25 cellular contexts compared by ENCODE assay signal in the genomic region with DNA sequence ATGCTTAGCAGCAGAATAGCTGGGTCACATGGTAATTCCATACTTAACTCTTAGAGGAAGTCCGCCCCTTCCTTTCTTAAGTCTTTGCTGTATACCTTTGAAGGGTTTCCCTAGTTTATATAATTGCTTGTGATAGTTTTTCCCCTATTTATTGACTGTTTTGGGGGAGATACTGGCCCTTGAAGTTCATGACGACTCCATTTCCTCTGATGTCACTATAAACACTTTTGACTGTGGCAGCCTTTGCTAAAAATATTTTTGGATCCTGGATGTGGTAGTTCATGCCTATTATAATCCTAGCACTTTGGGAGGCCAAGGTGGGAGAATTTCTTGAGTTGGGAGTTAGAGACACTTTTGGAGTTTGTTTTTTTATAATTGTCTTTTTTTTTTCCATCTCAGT. TPM values are rescaled to one million over a fixed set of nuclear protein-coding genes. Genes with fewer than 3 reads are reported as not detected.
A peak's percentile ranks its signal among the peaks of the same experiment; 100 is the strongest.
DNase-seq lines count a peak whose midpoint lies in the region; ATAC-seq and TF ChIP-seq lines count a peak whose summit lies in the region.
"Had no signal": no experiment of that assay in that cellular context is flagged by ENCODE, and none has a peak within 500 bp of the region (broad histone marks: within the 10 kb centered on the region; RNA-seq: fewer than 3 reads in every experiment).

No MANE protein-coding gene starts in this region.

- no peaks in the 10 kb centered on the region for H3K27me3 ChIP-seq in CD8-positive, alpha-beta memory T cell (ENCODE audit: insufficient read depth, low read length, poor library complexity, severe bottlenecking)
- H3K27me3 ChIP-seq in ascending aorta = no peaks in the 10 kb centered on the region
- no peaks in the 10 kb centered on the region for H3K27me3 ChIP-seq in naive thymus-derived CD4-positive, alpha-beta T cell (ENCODE audit: control insufficient read depth in 2 of 2, insufficient read depth in 2 of 2, low read length in 2 of 2)
- H3K27me3 ChIP-seq: dorsolateral prefrontal cortex, thyroid gland had no signal

- CTCF ChIA-PET in CD8-positive, alpha-beta memory T cell (lab: Charles Lee) = no interaction called here
- CTCF ChIA-PET in naive thymus-derived CD4-positive, alpha-beta T cell (lab: Charles Lee) = no interaction called here

- H3K9me3 Mint-ChIP-seq in T-helper 2 cell treated with Interferon-gamma antibody and Interleukin-4, amounts not matched to agents 5 μg/mL and 100 μg/mL, for 36 hours = no peaks in the 10 kb centered on the region
- H3K9me3 Mint-ChIP-seq in CD8-positive, alpha-beta memory T cell = no peaks in the 10 kb centered on the region
- no peaks in the 10 kb centered on the region for H3K9me3 Mint-ChIP-seq in naive thymus-derived CD4-positive, alpha-beta T cell

- ATAC-seq in naive thymus-derived CD4-positive, alpha-beta T cell = no peak

- no peak overlapping the region for H3K4me3 Mint-ChIP-seq in T-helper 2 cell treated with Interferon-gamma antibody and Interleukin-4, amounts not matched to agents 5 μg/mL and 100 μg/mL, for 36 hours
- H3K4me3 Mint-ChIP-seq in CD8-positive, alpha-beta memory T cell = no peak overlapping the region
- peak overlapping the region in 2 of 10 donors; percentile 15 to 31 for H3K4me3 Mint-ChIP-seq in naive thymus-derived CD4-positive, alpha-beta T cell

- peaks cover 16% of the 10 kb centered on the region for H3K36me3 Mint-ChIP-seq in T-helper 2 cell treated with Interferon-gamma antibody and Interleukin-4, amounts not matched to agents 5 μg/mL and 100 μg/mL, for 36 hours (ENCODE audit: low read depth)
- H3K36me3 Mint-ChIP-seq in CD8-positive, alpha-beta memory T cell = peaks cover 0 to 50% (median 9%) of the 10 kb centered on the region in 3 donors
- H3K36me3 Mint-ChIP-seq in naive thymus-derived CD4-positive, alpha-beta T cell = peaks cover 0 to 17% (median 8%) of the 10 kb centered on the region in 5 donors

- peak overlapping the region; percentile 46 for H3K27ac Mint-ChIP-seq in T-helper 2 cell treated with Interferon-gamma antibody and Interleukin-4, amounts not matched to agents 5 μg/mL and 100 μg/mL, for 36 hours
- peak overlapping the region in 7 of 8 donors; percentile 29 to 72 (median 44) for H3K27ac Mint-ChIP-seq in CD8-positive, alpha-beta memory T cell
- peak overlapping the region in 7 of 9 donors; percentile 16 to 79 (median 69) for H3K27ac Mint-ChIP-seq in naive thymus-derived CD4-positive, alpha-beta T cell

- H3K36me3 ChIP-seq in CD8-positive, alpha-beta memory T cell (ENCODE audit: insufficient read depth, low read length) = no peaks in the 10 kb centered on the region
- H3K36me3 ChIP-seq in ascending aorta = peaks cover 7 to 9% of the 10 kb centered on the region in 2 donors
- H3K36me3 ChIP-seq in naive thymus-derived CD4-positive, alpha-beta T cell (ENCODE audit: control insufficient read depth in 2 of 3, insufficient read depth in 3 of 3, low read length in 3 of 3) = peaks cover 0 to 3% (median 0%) of the 10 kb centered on the region in 3 experiments
- H3K36me3 ChIP-seq: thyroid gland, WERI-Rb-1 had no signal

- TF ChIP-seq CTCF in ascending aorta (IDR thresholded peaks at IDR 0.05) = no peak

- H3K4me1 Mint-ChIP-seq in T-helper 2 cell treated with Interferon-gamma antibody and Interleukin-4, amounts not matched to agents 5 μg/mL and 100 μg/mL, for 36 hours (ENCODE audit: low read depth) = peaks cover 7% of the 10 kb centered on the region
- H3K4me1 Mint-ChIP-seq in CD8-positive, alpha-beta memory T cell = peaks cover 28 to 62% (median 39%) of the 10 kb centered on the region in 3 donors
- peaks cover 13 to 46% (median 38%) of the 10 kb centered on the region in 7 donors for H3K4me1 Mint-ChIP-seq in naive thymus-derived CD4-positive, alpha-beta T cell

- DNase-seq in T-helper 2 cell treated with Interferon-gamma antibody and Interleukin-4, amounts not matched to agents 5 μg/mL and 100 μg/mL, for 36 hours (ENCODE audit: low spot score) = no peak
- DNase-seq in T-helper 2 cell (no peak), ascending aorta (ENCODE audit: low spot score in 2 of 2) (no peak), superior temporal gyrus (ENCODE audit: extremely low spot score) (no peak), anterior cingulate cortex (lab: John Stamatoyannopoulos, UW) (no peak), NCI-H69 (lab: John Stamatoyannopoulos, UW) (no peak)
- no peak for DNase-seq in CD8-positive, alpha-beta memory T cell
- peak in 1 of 9 donors; percentile 9 for DNase-seq in naive thymus-derived CD4-positive, alpha-beta T cell
- DNase-seq: activated CD8-positive, alpha-beta memory T cell treated with anti-CD3 and anti-CD28 coated beads, Interleukin-2, amount 50 U/mL, for 48 hours; GOT3; kidney glomerular epithelial cell; mammary epithelial cell; NCI-H1105; NCI-H2081; NCI-H345; NCI-H774; SK-N-SH; stimulated activated CD4-positive, alpha-beta T cell treated with anti-CD3 and anti-CD28 coated beads, Interleukin-4, amount 100 ng/mL, for 24 hours; stimulated activated naive CD4-positive, alpha-beta T cell treated with Interleukin-2 at 50 U/mL for 16 hours; thyroid gland; WERI-Rb-1 had no signal

- H3K27me3 Mint-ChIP-seq in T-helper 2 cell treated with Interferon-gamma antibody and Interleukin-4, amounts not matched to agents 5 μg/mL and 100 μg/mL, for 36 hours (ENCODE audit: low read depth) = no peaks in the 10 kb centered on the region
- H3K27me3 Mint-ChIP-seq in CD8-positive, alpha-beta memory T cell = no peaks in the 10 kb centered on the region
- no peaks in the 10 kb centered on the region for H3K27me3 Mint-ChIP-seq in naive thymus-derived CD4-positive, alpha-beta T cell
- H3K27me3 Mint-ChIP-seq: IgD-negative memory B cell had no signal

- intact Hi-C loops in ascending aorta (cut with DNase I) = no loop called here
- intact Hi-C loops in naive thymus-derived CD4-positive, alpha-beta T cell (cut with micrococcal nuclease) = no loop called here

- H3K4me3 ChIP-seq in CD8-positive, alpha-beta memory T cell (ENCODE audit: low read length) = no peak overlapping the region
- H3K4me3 ChIP-seq in ascending aorta = no peak overlapping the region
- H3K4me3 ChIP-seq in naive thymus-derived CD4-positive, alpha-beta T cell (ENCODE audit: low read length) = no peak overlapping the region
- H3K4me3 ChIP-seq: dorsolateral prefrontal cortex, thyroid gland had no signal

- no peaks in the 10 kb centered on the region for H3K9me3 ChIP-seq in CD8-positive, alpha-beta memory T cell (ENCODE audit: low read length)
- no peaks in the 10 kb centered on the region for H3K9me3 ChIP-seq in ascending aorta
- H3K9me3 ChIP-seq in naive thymus-derived CD4-positive, alpha-beta T cell (ENCODE audit: control insufficient read depth in 2 of 3, low read length in 3 of 3) = no peaks in the 10 kb centered on the region
- H3K9me3 ChIP-seq: SK-N-SH, thyroid gland had no signal

- no peak overlapping the region for H3K27ac ChIP-seq in CD8-positive, alpha-beta memory T cell (ENCODE audit: low read depth, low read length)
- peak overlapping the region; percentile 22 to 59 for H3K27ac ChIP-seq in ascending aorta
- no peak overlapping the region for H3K27ac ChIP-seq in naive thymus-derived CD4-positive, alpha-beta T cell (ENCODE audit: low read depth, low read length)
- H3K27ac ChIP-seq: 22Rv1, dorsolateral prefrontal cortex, RWPE1, WERI-Rb-1 had no signal

- peaks cover 8% of the 10 kb centered on the region for H3K4me1 ChIP-seq in CD8-positive, alpha-beta memory T cell (ENCODE audit: insufficient read depth, low read length)
- no peaks in the 10 kb centered on the region for H3K4me1 ChIP-seq in ascending aorta
- peaks cover 0 to 3% of the 10 kb centered on the region in 2 donors for H3K4me1 ChIP-seq in naive thymus-derived CD4-positive, alpha-beta T cell (ENCODE audit: control insufficient read depth in 2 of 2, insufficient read depth in 2 of 2, low read length in 2 of 2)

- POLR2A ChIA-PET in CD8-positive, alpha-beta memory T cell (lab: Charles Lee) = no interaction called here
- POLR2A ChIA-PET in naive thymus-derived CD4-positive, alpha-beta T cell (lab: Charles Lee) = interaction anchor here (1.0 kb wide), 1 partner anchor 58 kb away, joined by 4 read pairs; no protein-coding TSS in a partner anchor

RNA-seq across cellular contexts. Expression of gene NSD1, which starts 38.4 kb away (rescaled TPM):
- total RNA-seq in CD8-positive, alpha-beta memory T cell = 10 to 100 TPM; 86.7 to 93.1 TPM
- 48.7 TPM for polyA plus RNA-seq in CD8-positive, alpha-beta memory T cell
- 22.7 TPM for total RNA-seq in ascending aorta
- 100 to 1,000 TPM; 105 to 126 (median 117) TPM for total RNA-seq in naive thymus-derived CD4-positive, alpha-beta T cell
- 10 to 100 TPM; 57.0 to 65.4 TPM for polyA plus RNA-seq in naive thymus-derived CD4-positive, alpha-beta T cell

Comparison
In these comparisons a context has a peak if more than half of its experiments do, and no peak if none do; other contexts are left out.
1. H3K27ac ChIP-seq: peak in ascending aorta (2 of 2); none in CD8-positive, alpha-beta memory T cell (single experiment) and naive thymus-derived CD4-positive, alpha-beta T cell (single experiment).
2. Peak in every context shown above with its lines, with median percentiles within 50 percentile points of each other: H3K27ac Mint-ChIP-seq.